Comparison of ENCODE assay signal across 9 cellular contexts in the genomic region with DNA sequence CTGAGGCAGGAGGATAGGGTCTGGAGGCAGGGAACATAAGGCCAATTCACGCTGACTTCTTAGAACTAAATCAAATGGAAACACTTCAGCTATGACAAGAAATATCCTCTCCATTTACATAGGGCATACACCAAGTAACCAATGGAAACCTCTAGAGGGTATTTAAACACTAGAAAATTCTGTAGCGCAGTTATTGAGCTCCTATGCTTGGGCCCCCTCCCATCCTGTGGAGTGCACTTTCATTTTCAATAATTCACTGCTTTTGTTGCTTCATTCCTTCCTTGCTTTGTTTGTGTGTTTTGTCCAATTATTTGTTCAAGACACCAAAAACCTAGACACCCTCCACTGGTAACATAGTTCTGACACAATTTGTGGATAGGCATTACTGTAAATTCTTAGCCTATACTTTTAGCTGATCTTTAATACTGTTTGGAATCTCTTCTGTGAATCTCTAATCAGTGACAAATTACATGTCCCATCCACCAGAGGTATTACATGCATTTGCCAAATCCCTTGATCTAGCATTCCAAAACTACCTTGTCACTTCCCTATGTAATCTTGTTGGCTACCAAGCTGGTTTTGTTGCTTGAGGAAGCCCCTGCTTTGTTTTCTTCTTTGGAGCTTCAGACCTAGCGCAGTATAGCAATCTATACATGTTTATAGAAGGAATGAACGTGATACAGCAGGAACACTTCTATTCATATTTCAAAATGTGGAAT.
DNase-seq lines count a peak whose midpoint lies in the region; ATAC-seq and TF ChIP-seq lines count a peak whose summit lies in the region.
"Had no signal": no experiment of that assay in that cellular context is flagged by ENCODE, and none has a peak within 500 bp of the region (broad histone marks: within the 10 kb centered on the region; RNA-seq: fewer than 3 reads in every experiment).

No MANE protein-coding gene starts in this region.

- peak; percentile 45 for ATAC-seq in GM21723 (IDR thresholded peaks at IDR 0.05; ENCODE audit: unreplicated experiment)
- peak; percentile 60 for ATAC-seq in PC-3
- ATAC-seq: K562 had no signal

- no peaks in the 10 kb centered on the region for H3K9me3 ChIP-seq in PC-3 (ENCODE audit: low read length)
- H3K9me3 ChIP-seq in thyroid gland = no peaks in the 10 kb centered on the region

- intact Hi-C loops in Calu3 (cut with micrococcal nuclease; ENCODE audit: unreplicated experiment) = loop anchor here (5.0 kb wide), 2 partner anchors 36 to 194 kb away; no protein-coding TSS in a partner anchor
- intact Hi-C loops in PC-3 (cut with micrococcal nuclease) = no loop called here
- intact Hi-C loops in thyroid gland (cut with DNase I) = no loop called here

- H3K9me2 ChIP-seq in PC-3 (replicated peaks; ENCODE audit: low read length) = no peaks in the 10 kb centered on the region

- no peaks in the 10 kb centered on the region for H3K9me3 Mint-ChIP-seq in Calu3 (ENCODE audit: low read depth, unreplicated experiment)

- H3K4me1 ChIP-seq in PC-3 (ENCODE audit: insufficient read depth, low read length) (peaks cover 45% of the 10 kb centered on the region), thyroid gland (no peaks in the 10 kb centered on the region)

- H3K4me2 ChIP-seq in PC-3 (ENCODE audit: low read length) = peak overlapping the region; percentile 73

- BruUV-seq in Calu3 (replicated peaks; lab: Mats Ljungman, UMichigan) = no TSS peak
- BruUV-seq in PC-3 (replicated peaks; lab: Mats Ljungman, UMichigan) = no TSS peak

- peaks cover 34% of the 10 kb centered on the region for H3K4me1 Mint-ChIP-seq in Calu3 (ENCODE audit: low read depth, unreplicated experiment)

- CTCF ChIA-PET in Calu3 (lab: Charles Lee) (no interaction called here), PC-3 (lab: Charles Lee) (interaction anchor here (1.3 kb wide), 1 partner anchor 13 kb away, joined by 4 read pairs; no protein-coding TSS in a partner anchor)

- H3K4me3 ChIP-seq in PC-3 (ENCODE audit: low read length) (peak overlapping the region; percentile 42; the same call in 1 of the 2 replicates), thyroid gland (replicated peaks in 1 of 3) (no peak overlapping the region)
- H3K4me3 ChIP-seq: K562 had no signal

- H3K36me3 Mint-ChIP-seq in Calu3 (ENCODE audit: insufficient read depth, unreplicated experiment) = no peaks in the 10 kb centered on the region

- no peak for TF ChIP-seq POLR2A in thyroid gland (IDR thresholded peaks at IDR 0.05)

- H3K27me3 ChIP-seq in PC-3 (ENCODE audit: low read length) (no peaks in the 10 kb centered on the region), thyroid gland (no peaks in the 10 kb centered on the region)

- peak overlapping the region; percentile 3; the same call in 1 of the 2 replicates for H2AFZ ChIP-seq in PC-3 (ENCODE audit: low read length)

- H4K20me1 ChIP-seq in PC-3 (ENCODE audit: low read length) = no peaks in the 10 kb centered on the region

- POLR2A ChIA-PET in PC-3 (lab: Charles Lee; ENCODE audit: unreplicated experiment) = no interaction called here

- peak overlapping the region; percentile 42 for H3K27ac Mint-ChIP-seq in Calu3 (ENCODE audit: unreplicated experiment)

- H3K9ac ChIP-seq in PC-3 (ENCODE audit: low read length) = no peak overlapping the region

- no peaks in the 10 kb centered on the region for H3K36me3 ChIP-seq in PC-3 (ENCODE audit: low read depth, low read length)
- no peaks in the 10 kb centered on the region for H3K36me3 ChIP-seq in thyroid gland

- no peak for TF ChIP-seq CTCF in Calu3 (IDR thresholded peaks at IDR 0.05; ENCODE audit: unreplicated experiment)
- TF ChIP-seq CTCF in PC-3 (conservative IDR thresholded peaks at IDR 0.05; ENCODE audit: low read depth, low read length) = no peak
- TF ChIP-seq CTCF in thyroid gland (IDR thresholded peaks at IDR 0.05) = no peak

- no peaks in the 10 kb centered on the region for H3F3A ChIP-seq in PC-3 (ENCODE audit: low read length, unreplicated experiment)

- no peaks in the 10 kb centered on the region for H3K27me3 Mint-ChIP-seq in Calu3 (ENCODE audit: unreplicated experiment)

- H3K27ac ChIP-seq in PC-3 (ENCODE audit: low read length) (peak overlapping the region; percentile 32), thyroid gland (no peak overlapping the region)

- peak overlapping the region; percentile 42 for H3K4me3 Mint-ChIP-seq in Calu3 (ENCODE audit: low read depth, unreplicated experiment)

- peak; percentile 8 for DNase-seq in Calu3
- DNase-seq in PC-3 = peak; percentile 89
- peak; percentile 31 for DNase-seq in iris pigment epithelial cell (ENCODE audit: low read depth)
- DNase-seq in SHP77 (lab: John Stamatoyannopoulos, UW) = no peak
- no peak for DNase-seq in D341Med (ENCODE audit: low spot score)
- DNase-seq in thyroid gland = no peak
- DNase-seq in DMS79 (lab: John Stamatoyannopoulos, UW) = no peak

- H3K79me2 ChIP-seq in PC-3 (ENCODE audit: low read length) = no peaks in the 10 kb centered on the region

- WGBS in thyroid gland, 2 donors = 63 to 81% methylated on average over 4 of the region's 4 CpGs

Comparison
In these comparisons a context has a peak if more than half of its experiments do, and no peak if none do; other contexts are left out.
1. DNase-seq: peak in Calu3 (single experiment), PC-3 (single experiment) and iris pigment epithelial cell (single experiment); none in SHP77 (0 of 2), D341Med (single experiment), thyroid gland (0 of 2) and DMS79 (single experiment).